1 cellular context compared by ENCODE assay signal in the genomic region with DNA sequence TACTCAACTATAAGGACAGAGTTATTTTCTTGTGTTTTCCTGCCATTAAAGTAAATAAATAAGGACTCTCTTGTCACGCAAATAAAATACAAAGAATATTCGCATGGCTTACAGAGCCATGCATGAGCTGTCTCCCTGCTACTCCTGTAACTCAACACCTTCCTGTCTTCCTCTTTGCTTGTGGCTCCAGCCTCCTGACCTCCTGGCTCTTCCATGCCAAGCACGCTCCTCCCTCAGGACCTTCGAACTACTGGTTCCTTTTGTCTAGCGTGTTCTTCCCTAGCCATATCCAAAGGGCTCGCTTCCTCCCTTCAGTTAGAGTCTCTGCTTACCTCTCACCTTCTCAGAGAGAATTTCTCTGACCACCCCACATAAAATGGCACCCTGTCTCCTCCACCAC.
TF ChIP-seq lines count a peak whose summit lies in the region.

No MANE protein-coding gene starts in this region.

TF ChIP-seq in HEK293, 187 proteins besides CTCF, POLR2A, EP300 and RAD21 (continued from another document):
- TF ChIP-seq, protein P1, sequence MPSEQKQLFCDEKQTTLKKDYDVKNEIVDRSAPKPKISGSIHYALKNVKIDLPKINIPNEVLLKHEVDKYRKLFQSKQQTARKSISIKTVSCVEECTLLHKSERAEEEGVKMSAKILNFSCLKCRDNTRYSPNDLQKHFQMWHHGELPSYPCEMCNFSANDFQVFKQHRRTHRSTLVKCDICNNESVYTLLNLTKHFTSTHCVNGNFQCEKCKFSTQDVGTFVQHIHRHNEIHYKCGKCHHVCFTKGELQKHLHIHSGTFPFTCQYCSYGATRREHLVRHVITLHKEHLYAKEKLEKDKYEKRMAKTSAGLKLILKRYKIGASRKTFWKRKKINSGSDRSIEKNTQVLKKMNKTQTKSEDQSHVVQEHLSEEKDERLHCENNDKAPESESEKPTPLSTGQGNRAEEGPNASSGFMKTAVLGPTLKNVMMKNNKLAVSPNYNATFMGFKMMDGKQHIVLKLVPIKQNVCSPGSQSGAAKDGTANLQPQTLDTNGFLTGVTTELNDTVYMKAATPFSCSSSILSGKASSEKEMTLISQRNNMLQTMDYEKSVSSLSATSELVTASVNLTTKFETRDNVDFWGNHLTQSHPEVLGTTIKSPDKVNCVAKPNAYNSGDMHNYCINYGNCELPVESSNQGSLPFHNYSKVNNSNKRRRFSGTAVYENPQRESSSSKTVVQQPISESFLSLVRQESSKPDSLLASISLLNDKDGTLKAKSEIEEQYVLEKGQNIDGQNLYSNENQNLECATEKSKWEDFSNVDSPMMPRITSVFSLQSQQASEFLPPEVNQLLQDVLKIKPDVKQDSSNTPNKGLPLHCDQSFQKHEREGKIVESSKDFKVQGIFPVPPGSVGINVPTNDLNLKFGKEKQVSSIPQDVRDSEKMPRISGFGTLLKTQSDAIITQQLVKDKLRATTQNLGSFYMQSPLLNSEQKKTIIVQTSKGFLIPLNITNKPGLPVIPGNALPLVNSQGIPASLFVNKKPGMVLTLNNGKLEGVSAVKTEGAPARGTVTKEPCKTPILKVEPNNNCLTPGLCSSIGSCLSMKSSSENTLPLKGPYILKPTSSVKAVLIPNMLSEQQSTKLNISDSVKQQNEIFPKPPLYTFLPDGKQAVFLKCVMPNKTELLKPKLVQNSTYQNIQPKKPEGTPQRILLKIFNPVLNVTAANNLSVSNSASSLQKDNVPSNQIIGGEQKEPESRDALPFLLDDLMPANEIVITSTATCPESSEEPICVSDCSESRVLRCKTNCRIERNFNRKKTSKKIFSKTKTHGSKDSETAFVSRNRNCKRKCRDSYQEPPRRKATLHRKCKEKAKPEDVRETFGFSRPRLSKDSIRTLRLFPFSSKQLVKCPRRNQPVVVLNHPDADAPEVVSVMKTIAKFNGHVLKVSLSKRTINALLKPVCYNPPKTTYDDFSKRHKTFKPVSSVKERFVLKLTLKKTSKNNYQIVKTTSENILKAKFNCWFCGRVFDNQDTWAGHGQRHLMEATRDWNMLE (tag by site-specific recombination; conservative IDR thresholded peaks at IDR 0.05; ENCODE audit: low read depth): no peak
